In genomic region chr20:46151936-46152335, GRCh38 we compare ENCODE assay signal across 9 cellular contexts. TPM values are rescaled to one million over a fixed set of nuclear protein-coding genes. Genes with fewer than 3 reads are reported as not detected.
A peak's percentile ranks its signal among the peaks of the same experiment; 100 is the strongest.
DNase-seq lines count a peak whose midpoint lies in the region; ATAC-seq, FAIRE-seq and TF ChIP-seq lines count a peak whose summit lies in the region.
"Had no signal": no experiment of that assay in that cellular context is flagged by ENCODE, and none has a peak within 500 bp of the region (broad histone marks: within the 10 kb centered on the region; RNA-seq: fewer than 3 reads in every experiment).

No MANE protein-coding gene starts in this region.

- FAIRE-seq in bronchial epithelial cell (lab: Jason Lieb, UNC) = no peak

- no peak overlapping the region for H3K27ac ChIP-seq in testis

- H3K4me3 Mint-ChIP-seq in activated T-cell treated with anti-CD3 and anti-CD28 coated beads, Interleukin-2, amount 50 U/mL, for 24 hours = no peak overlapping the region

- no peaks in the 10 kb centered on the region for H3K36me3 Mint-ChIP-seq in activated T-cell treated with anti-CD3 and anti-CD28 coated beads, Interleukin-2, amount 50 U/mL, for 24 hours (ENCODE audit: low read depth)

- in situ Hi-C loops in KBM-7 (cut with MboI; ENCODE audit: low pct_unique_long_range_greater_than_20kb, low sequenced_read_pairs) = no loop called here

- H3K27me3 Mint-ChIP-seq in activated T-cell treated with anti-CD3 and anti-CD28 coated beads, Interleukin-2, amount 50 U/mL, for 24 hours = peaks cover 10% of the 10 kb centered on the region

- TF ChIP-seq CTCF in bronchial epithelial cell (IDR thresholded peaks at IDR 0.05; ENCODE audit: insufficient read depth, low read length, severe bottlenecking) (peak; percentile 35), testis (IDR thresholded peaks at IDR 0.05) (no peak)

- TF ChIP-seq POLR2A in testis (IDR thresholded peaks at IDR 0.05) = no peak

- H3K27ac Mint-ChIP-seq in activated T-cell treated with anti-CD3 and anti-CD28 coated beads, Interleukin-2, amount 50 U/mL, for 24 hours = no peak overlapping the region

- intact Hi-C loops in testis (cut with DNase I; ENCODE audit: low total_unique reads) = no loop called here

- no peaks in the 10 kb centered on the region for H3K4me1 Mint-ChIP-seq in activated T-cell treated with anti-CD3 and anti-CD28 coated beads, Interleukin-2, amount 50 U/mL, for 24 hours (ENCODE audit: low read depth)

- no peaks in the 10 kb centered on the region for H3K9me3 ChIP-seq in testis

- peak; percentile 37 for DNase-seq in activated T-cell treated with anti-CD3 and anti-CD28 coated beads, Interleukin-2, amount 50 U/mL, for 24 hours
- no peak for DNase-seq in activated T-cell treated with anti-CD3 and anti-CD28 coated beads, Interleukin-2, amount 50 U/mL, for 1 hour
- DNase-seq in KBM-7 (peak; percentile 24), bronchial epithelial cell (ENCODE audit: low read depth) (no peak), A172 (ENCODE audit: low spot score) (no peak), testis (no peak)
- DNase-seq in stimulated activated CD4-positive, alpha-beta T cell treated with anti-CD3 and anti-CD28 coated beads, Interleukin-2, amount 100 ng/mL, for 48 hours = peak; percentile 9 to 11
- DNase-seq: NCI-H1105 had no signal

- no peaks in the 10 kb centered on the region for H3K4me1 ChIP-seq in testis

- peaks cover 1% of the 10 kb centered on the region for H3K27me3 ChIP-seq in bronchial epithelial cell (ENCODE audit: control insufficient read depth, insufficient read depth, low read length)
- H3K27me3 ChIP-seq in testis = no peaks in the 10 kb centered on the region

- 89 to 92% methylated on average over 4 to 7 of the region's 7 CpGs for WGBS in testis, 2 donors

- no peak overlapping the region for H3K4me3 ChIP-seq in bronchial epithelial cell (ENCODE audit: low read depth, low read length)
- no peak overlapping the region for H3K4me3 ChIP-seq in testis

- no peak for ATAC-seq in GM21360 (IDR thresholded peaks at IDR 0.05; ENCODE audit: unreplicated experiment)

- H3K9me3 Mint-ChIP-seq in activated T-cell treated with anti-CD3 and anti-CD28 coated beads, Interleukin-2, amount 50 U/mL, for 24 hours = no peaks in the 10 kb centered on the region

- H3K36me3 ChIP-seq in bronchial epithelial cell (ENCODE audit: control insufficient read depth, insufficient read depth, low read length) (no peaks in the 10 kb centered on the region), testis (ENCODE audit: low read depth, missing control alignments) (no peaks in the 10 kb centered on the region)

RNA-seq across cellular contexts. Expression of gene CD40, which starts 33.8 kb away (rescaled TPM):
- total RNA-seq in bronchial epithelial cell (4.7 and 6.5 TPM in 2 replicates), testis (1 to 10 TPM; 5.0 to 5.3 TPM)
- not detected in 2 replicates for total RNA-seq in A172 (2014; rRNA removed; shearing (Covaris generic))
- polyA plus RNA-seq in testis (ENCODE audit: insufficient read depth, low read depth, low replicate concordance) = 8.8 TPM

Comparison
In these comparisons a context has a peak if more than half of its experiments do, and no peak if none do; other contexts are left out.
1. DNase-seq: peak in activated T-cell treated with anti-CD3 and anti-CD28 coated beads, Interleukin-2, amount 50 U/mL, for 24 hours (single experiment), KBM-7 (single experiment) and stimulated activated CD4-positive, alpha-beta T cell treated with anti-CD3 and anti-CD28 coated beads, Interleukin-2, amount 100 ng/mL, for 48 hours (2 of 2); none in activated T-cell treated with anti-CD3 and anti-CD28 coated beads, Interleukin-2, amount 50 U/mL, for 1 hour (single experiment), bronchial epithelial cell (single experiment), A172 (single experiment) and testis (single experiment).